ENCODE assay signal across 17 cellular contexts in the genomic region with DNA sequence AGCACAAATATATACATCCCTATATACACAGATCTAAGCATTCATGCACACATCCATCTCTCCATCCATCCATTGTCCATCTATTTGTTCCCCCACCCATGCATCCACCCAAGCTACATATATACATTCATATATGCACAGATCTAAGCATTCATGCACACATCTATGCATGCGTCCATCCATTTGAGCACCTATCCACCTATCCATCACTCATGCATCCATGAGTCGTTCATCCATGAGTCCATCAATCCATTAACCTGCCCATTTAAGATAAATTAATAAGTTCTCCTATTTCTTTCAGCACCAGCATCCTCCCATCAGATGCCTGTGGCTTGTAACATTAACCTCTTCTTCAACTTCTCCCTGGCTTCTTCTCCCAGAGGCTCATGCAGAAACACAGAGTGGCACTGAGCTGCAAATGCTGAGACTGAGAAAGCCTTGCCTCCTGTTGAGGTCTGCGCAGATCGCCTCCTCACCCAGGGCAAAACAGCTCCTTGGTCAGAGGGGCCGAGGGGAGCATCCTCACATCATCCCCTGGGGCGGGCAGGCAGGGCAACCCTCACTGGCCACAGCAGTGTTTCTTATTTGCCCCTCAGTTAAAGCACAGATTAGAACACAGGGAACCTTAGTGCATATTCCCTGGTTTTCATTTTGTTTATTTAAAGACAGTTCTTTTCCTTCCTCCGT.
"Had no signal": no experiment of that assay in that cellular context is flagged by ENCODE, and none has a peak within 500 bp of the region (broad histone marks: within the 10 kb centered on the region; RNA-seq: fewer than 3 reads in every experiment).

No MANE protein-coding gene starts in this region.

- H3K27ac ChIP-seq: esophagus muscularis mucosa, hepatocyte, left lung, right atrium auricular region, testis, upper lobe of left lung had no signal

- H3K9me3 Mint-ChIP-seq: activated CD4-positive, alpha-beta memory T cell treated with anti-CD3 and anti-CD28 coated beads for 36 hours; activated naive CD4-positive, alpha-beta T cell treated with anti-CD3 and anti-CD28 coated beads for 36 hours; activated T-helper 2 cell treated with anti-CD3 and anti-CD28 coated beads, Interferon-gamma antibody, Interleukin-2, Interleukin-4, amounts not matched to agents 10 μg/mL and 5 μg/mL and 100 μg/mL, durations not matched to agents 14 hours and 24 hours and 36 hours; memory B cell; naive thymus-derived CD8-positive, alpha-beta T cell; stimulated activated naive CD8-positive, alpha-beta T cell treated with anti-CD3 and anti-CD28 coated beads, Interleukin-15, amount 100 ng/mL, for 72 hours; T-cell had no signal

- DNase-seq: activated CD4-positive, alpha-beta memory T cell treated with anti-CD3 and anti-CD28 coated beads for 36 hours; activated CD8-positive, alpha-beta memory T cell treated with anti-CD3 and anti-CD28 coated beads, Interleukin-2, amount 10 ng/mL, durations not matched to agents 7 days and 5 days; activated naive CD4-positive, alpha-beta T cell treated with anti-CD3 and anti-CD28 coated beads for 36 hours; activated T-cell treated with anti-CD3 and anti-CD28 coated beads, Interleukin-2, amount 50 U/mL, for 1 hour; left lung; naive thymus-derived CD8-positive, alpha-beta T cell; stimulated activated naive CD8-positive, alpha-beta T cell treated with anti-CD3 and anti-CD28 coated beads, Interleukin-15, amount 100 ng/mL, for 72 hours; T-cell; T1000; testis; upper lobe of left lung had no signal

- H3K27ac Mint-ChIP-seq: activated CD4-positive, alpha-beta memory T cell treated with anti-CD3 and anti-CD28 coated beads for 36 hours; activated CD8-positive, alpha-beta memory T cell treated with anti-CD3 and anti-CD28 coated beads, Interleukin-2, amount 10 ng/mL, durations not matched to agents 7 days and 5 days; activated naive CD4-positive, alpha-beta T cell treated with anti-CD3 and anti-CD28 coated beads for 36 hours; activated T-helper 2 cell treated with anti-CD3 and anti-CD28 coated beads, Interferon-gamma antibody, Interleukin-2, Interleukin-4, amounts not matched to agents 10 μg/mL and 5 μg/mL and 100 μg/mL, durations not matched to agents 14 hours and 24 hours and 36 hours; memory B cell; naive thymus-derived CD8-positive, alpha-beta T cell; stimulated activated naive CD8-positive, alpha-beta T cell treated with anti-CD3 and anti-CD28 coated beads, Interleukin-15, amount 100 ng/mL, for 72 hours; T-cell had no signal

- H3K4me3 ChIP-seq: adrenal gland, esophagus muscularis mucosa, hepatocyte, left lung, right atrium auricular region, testis, upper lobe of left lung had no signal

- ATAC-seq: activated CD8-positive, alpha-beta memory T cell treated with anti-CD3 and anti-CD28 coated beads, Interleukin-2, amount 10 ng/mL, durations not matched to agents 7 days and 5 days; naive thymus-derived CD8-positive, alpha-beta T cell; stimulated activated naive CD8-positive, alpha-beta T cell treated with anti-CD3 and anti-CD28 coated beads, Interleukin-15, amount 100 ng/mL, for 72 hours; T-cell had no signal

- H3K4me2 ChIP-seq: hepatocyte had no signal

- H3K4me1 Mint-ChIP-seq: activated CD8-positive, alpha-beta memory T cell treated with anti-CD3 and anti-CD28 coated beads, Interleukin-2, amount 10 ng/mL, durations not matched to agents 7 days and 5 days; memory B cell; stimulated activated naive CD8-positive, alpha-beta T cell treated with anti-CD3 and anti-CD28 coated beads, Interleukin-15, amount 100 ng/mL, for 72 hours had no signal

- H3K9me3 ChIP-seq: adrenal gland, esophagus muscularis mucosa, left lung, right atrium auricular region, testis, upper lobe of left lung had no signal

- H3K36me3 Mint-ChIP-seq: activated CD4-positive, alpha-beta memory T cell treated with anti-CD3 and anti-CD28 coated beads for 36 hours; activated CD8-positive, alpha-beta memory T cell treated with anti-CD3 and anti-CD28 coated beads, Interleukin-2, amount 10 ng/mL, durations not matched to agents 7 days and 5 days; memory B cell; naive thymus-derived CD8-positive, alpha-beta T cell; T-cell had no signal

- H3K36me3 ChIP-seq: adrenal gland, esophagus muscularis mucosa, left lung, right atrium auricular region, upper lobe of left lung had no signal

- H3K27me3 ChIP-seq: adrenal gland, hepatocyte, right atrium auricular region, testis had no signal

- H3K4me3 Mint-ChIP-seq: activated CD4-positive, alpha-beta memory T cell treated with anti-CD3 and anti-CD28 coated beads for 36 hours; activated CD8-positive, alpha-beta memory T cell treated with anti-CD3 and anti-CD28 coated beads, Interleukin-2, amount 10 ng/mL, durations not matched to agents 7 days and 5 days; activated naive CD4-positive, alpha-beta T cell treated with anti-CD3 and anti-CD28 coated beads for 36 hours; memory B cell; naive thymus-derived CD8-positive, alpha-beta T cell; stimulated activated naive CD8-positive, alpha-beta T cell treated with anti-CD3 and anti-CD28 coated beads, Interleukin-15, amount 100 ng/mL, for 72 hours; T-cell had no signal

- H3K27me3 Mint-ChIP-seq: activated CD8-positive, alpha-beta memory T cell treated with anti-CD3 and anti-CD28 coated beads, Interleukin-2, amount 10 ng/mL, durations not matched to agents 7 days and 5 days; stimulated activated naive CD8-positive, alpha-beta T cell treated with anti-CD3 and anti-CD28 coated beads, Interleukin-15, amount 100 ng/mL, for 72 hours; T-cell had no signal

- H3K79me2 ChIP-seq: hepatocyte had no signal

- H2AFZ ChIP-seq: hepatocyte had no signal
